ENCODE assay signal across 22 cellular contexts in the genomic region with DNA sequence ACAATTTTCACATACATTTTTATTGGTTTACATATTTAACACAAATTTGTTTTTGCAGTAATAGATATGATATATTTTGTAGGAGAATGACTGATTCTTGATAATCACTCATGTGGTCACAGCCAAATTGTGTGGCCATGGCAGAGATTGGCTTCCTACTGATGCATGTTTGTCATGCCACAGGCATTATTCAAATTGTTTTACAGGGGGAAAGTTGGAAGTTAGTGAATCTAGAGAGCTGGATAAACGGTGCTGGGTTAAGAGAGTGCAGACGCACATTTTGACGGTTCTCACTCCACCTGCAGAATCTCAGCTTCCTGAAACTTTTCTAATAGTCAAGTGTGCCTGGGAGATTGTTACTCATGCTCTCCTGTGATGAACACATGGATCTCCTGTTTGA.
A peak's percentile ranks its signal among the peaks of the same experiment; 100 is the strongest.
DNase-seq lines count a peak whose midpoint lies in the region; ATAC-seq, FAIRE-seq and TF ChIP-seq lines count a peak whose summit lies in the region.
"Had no signal": no experiment of that assay in that cellular context is flagged by ENCODE, and none has a peak within 500 bp of the region (broad histone marks: within the 10 kb centered on the region; RNA-seq: fewer than 3 reads in every experiment).

No MANE protein-coding gene starts in this region.

- peak; percentile 53; the same call in 2 of the 3 replicates for ATAC-seq in SK-N-SH treated with all-trans-retinoic acid at 6 μM for 48 hours
- ATAC-seq in GM21723 (IDR thresholded peaks at IDR 0.05; ENCODE audit: unreplicated experiment), result no peak
- no peak for ATAC-seq in HG02884 (IDR thresholded peaks at IDR 0.05; ENCODE audit: unreplicated experiment)
- ATAC-seq: Panc1, T-cell had no signal

- no peaks in the 10 kb centered on the region for H3K9me3 ChIP-seq in SK-N-SH
- H3K9me3 ChIP-seq in MG63, result no peaks in the 10 kb centered on the region
- H3K9me3 ChIP-seq: BLaER1 had no signal

- DNase-seq in SK-N-SH (no peak), MG63 (peak; percentile 29), fibroblast of peridontal ligament (ENCODE audit: extremely low read depth) (peak; percentile 61), D721Med (ENCODE audit: insufficient read length, low spot score) (no peak)
- no peak for DNase-seq in stimulated activated naive CD4-positive, alpha-beta T cell treated with Interleukin-2 at 50 U/mL for 16 hours (lab: John Stamatoyannopoulos, UW)
- DNase-seq: CD8-positive, alpha-beta memory T cell; DMS79 treated with DMSO at 0.1 percent for 48 hours; GF-D8; H7; MV-4-11; NCI-H1436; NCI-H2029; NCI-H510A; T-cell had no signal

- no peaks in the 10 kb centered on the region for H3K79me2 ChIP-seq in SK-N-SH (ENCODE audit: insufficient read depth)

- TF ChIP-seq RAD21 in SK-N-SH (IDR thresholded peaks at IDR 0.05; ENCODE audit: low read length), result no peak

- TF ChIP-seq CTCF in SK-N-SH (IDR thresholded peaks at IDR 0.05) (no peak), D721Med (IDR thresholded peaks at IDR 0.05; ENCODE audit: insufficient read depth, missing control alignments) (no peak)

- H3K4me3 ChIP-seq in SK-N-SH (ENCODE audit: low read depth in 2 of 2, low read length in 1 of 2) (no peak overlapping the region), MG63 (no peak overlapping the region)
- H3K4me3 ChIP-seq: BLaER1 had no signal

- POLR2A ChIA-PET in SK-N-SH (lab: Yijun Ruan, JAX), result no interaction called here

- WGBS in SK-N-SH (ENCODE audit: low lambda C conversion rate), result 10% methylated on average over 3 of the region's 3 CpGs

- H3K27ac ChIP-seq in SK-N-SH (ENCODE audit: low read depth in 2 of 2, low read length in 1 of 2), result no peak overlapping the region
- H3K27ac ChIP-seq: 22Rv1, BLaER1 had no signal

- H3K9me2 ChIP-seq in SK-N-SH, result no peaks in the 10 kb centered on the region

- no peak overlapping the region for H3K9ac ChIP-seq in SK-N-SH
- H3K9ac ChIP-seq: BLaER1 had no signal

- CTCF ChIA-PET in SK-N-SH (lab: Yijun Ruan, JAX), result no interaction called here

- no peak for FAIRE-seq in D721Med (lab: Jason Lieb, UNC)
- FAIRE-seq: GM12891, GM18507 had no signal

- H3K36me3 ChIP-seq in SK-N-SH (replicated peaks in 1 of 2; ENCODE audit: control insufficient read depth in 1 of 2, insufficient read depth in 2 of 2, low read length in 1 of 2) (no peaks in the 10 kb centered on the region), MG63 (no peaks in the 10 kb centered on the region)
- H3K36me3 ChIP-seq: BLaER1 had no signal

- no peaks in the 10 kb centered on the region for H4K20me1 ChIP-seq in SK-N-SH (ENCODE audit: insufficient read depth)
- H4K20me1 ChIP-seq: BLaER1 had no signal

- no peaks in the 10 kb centered on the region for H3K4me1 ChIP-seq in SK-N-SH (ENCODE audit: control insufficient read depth in 1 of 2, insufficient read depth in 2 of 2, low read depth in 1 of 2, low read length in 1 of 2)
- H3K4me1 ChIP-seq: BLaER1 had no signal

- H3K4me2 ChIP-seq in SK-N-SH, result no peak overlapping the region
- H3K4me2 ChIP-seq: BLaER1 had no signal

- H3F3A ChIP-seq in SK-N-SH (replicated peaks; ENCODE audit: insufficient read depth), result no peaks in the 10 kb centered on the region

- H2AFZ ChIP-seq in SK-N-SH (ENCODE audit: low read depth), result no peak overlapping the region

- no peak for TF ChIP-seq EP300 in SK-N-SH (IDR thresholded peaks at IDR 0.05; ENCODE audit: borderline replicate concordance in 1 of 2, low read depth in 1 of 2, low read length in 1 of 2)

- no peaks in the 10 kb centered on the region for H3K27me3 ChIP-seq in SK-N-SH (ENCODE audit: insufficient read depth)
- H3K27me3 ChIP-seq in MG63, result no peaks in the 10 kb centered on the region
- H3K27me3 ChIP-seq: BLaER1 had no signal

TF ChIP-seq in SK-N-SH treated with all-trans-retinoic acid at 6 μM for 48 hours, 23 proteins besides CTCF, POLR2A, EP300 and RAD21:
- TF ChIP-seq PATZ1 (CRISPR knock-in tag; IDR thresholded peaks at IDR 0.05; ENCODE audit: borderline replicate concordance), result no peak
- TF ChIP-seq ZFP30 (CRISPR knock-in tag; IDR thresholded peaks at IDR 0.05), result no peak

TF ChIP-seq in SK-N-SH, 30 proteins besides CTCF, POLR2A, EP300 and RAD21:
- no peak for TF ChIP-seq SMC3 (IDR thresholded peaks at IDR 0.05; ENCODE audit: low read depth, low read length)
- TF ChIP-seq YY1 (IDR thresholded peaks at IDR 0.05; ENCODE audit: low read depth), result no peak
- TF ChIP-seq EZH2phosphoT487 (IDR thresholded peaks at IDR 0.05; ENCODE audit: borderline replicate concordance, low read depth), result no peak
- TF ChIP-seq FOXM1 (IDR thresholded peaks at IDR 0.05; ENCODE audit: low read depth), result no peak
- no peak for TF ChIP-seq MXI1 (IDR thresholded peaks at IDR 0.05; ENCODE audit: low read depth, low read length)
- TF ChIP-seq FOSL2 (IDR thresholded peaks at IDR 0.05; ENCODE audit: borderline replicate concordance, low read depth), result no peak
- no peak for TF ChIP-seq RCOR1 (IDR thresholded peaks at IDR 0.05; ENCODE audit: low read length)
- no peak for TF ChIP-seq CHD2 (IDR thresholded peaks at IDR 0.05; ENCODE audit: low read length, partially characterized antibody)
- TF ChIP-seq RXRA (IDR thresholded peaks at IDR 0.05; ENCODE audit: borderline replicate concordance, low read depth), result no peak
- TF ChIP-seq TAF1 (IDR thresholded peaks at IDR 0.05; ENCODE audit: borderline replicate concordance, low read depth, low read length), result no peak
- no peak for TF ChIP-seq REST (IDR thresholded peaks at IDR 0.05; ENCODE audit: low read depth, low read length)
- no peak for TF ChIP-seq ZBTB33 (IDR thresholded peaks at IDR 0.05; ENCODE audit: borderline replicate concordance, low read depth)
- TF ChIP-seq USF1 (IDR thresholded peaks at IDR 0.05; ENCODE audit: borderline replicate concordance, low read depth), result no peak
- no peak for TF ChIP-seq TEAD4 (IDR thresholded peaks at IDR 0.05; ENCODE audit: borderline replicate concordance, insufficient read depth)
- no peak for TF ChIP-seq SIN3A (IDR thresholded peaks at IDR 0.05; ENCODE audit: borderline replicate concordance, low read depth, low read length)
- no peak for TF ChIP-seq NRF1 (IDR thresholded peaks at IDR 0.05; ENCODE audit: low read depth, low read length)
- TF ChIP-seq, protein P1, sequence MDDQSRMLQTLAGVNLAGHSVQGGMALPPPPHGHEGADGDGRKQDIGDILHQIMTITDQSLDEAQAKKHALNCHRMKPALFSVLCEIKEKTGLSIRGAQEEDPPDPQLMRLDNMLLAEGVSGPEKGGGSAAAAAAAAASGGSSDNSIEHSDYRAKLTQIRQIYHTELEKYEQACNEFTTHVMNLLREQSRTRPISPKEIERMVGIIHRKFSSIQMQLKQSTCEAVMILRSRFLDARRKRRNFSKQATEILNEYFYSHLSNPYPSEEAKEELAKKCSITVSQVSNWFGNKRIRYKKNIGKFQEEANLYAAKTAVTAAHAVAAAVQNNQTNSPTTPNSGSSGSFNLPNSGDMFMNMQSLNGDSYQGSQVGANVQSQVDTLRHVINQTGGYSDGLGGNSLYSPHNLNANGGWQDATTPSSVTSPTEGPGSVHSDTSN (IDR thresholded peaks at IDR 0.05), result no peak
- TF ChIP-seq ELF1 (IDR thresholded peaks at IDR 0.05), result no peak
- TF ChIP-seq TCF12 (IDR thresholded peaks at IDR 0.05), result no peak
- no peak for TF ChIP-seq JUND (IDR thresholded peaks at IDR 0.05)

Comparison
In these comparisons a context has a peak if more than half of its experiments do, and no peak if none do; other contexts are left out.
1. DNase-seq: peak in MG63 (single experiment) and fibroblast of peridontal ligament (single experiment); none in SK-N-SH (single experiment), stimulated activated naive CD4-positive, alpha-beta T cell treated with Interleukin-2 at 50 U/mL for 16 hours (single experiment) and D721Med (single experiment).